23 cellular contexts compared by ENCODE assay signal in the genomic region with DNA sequence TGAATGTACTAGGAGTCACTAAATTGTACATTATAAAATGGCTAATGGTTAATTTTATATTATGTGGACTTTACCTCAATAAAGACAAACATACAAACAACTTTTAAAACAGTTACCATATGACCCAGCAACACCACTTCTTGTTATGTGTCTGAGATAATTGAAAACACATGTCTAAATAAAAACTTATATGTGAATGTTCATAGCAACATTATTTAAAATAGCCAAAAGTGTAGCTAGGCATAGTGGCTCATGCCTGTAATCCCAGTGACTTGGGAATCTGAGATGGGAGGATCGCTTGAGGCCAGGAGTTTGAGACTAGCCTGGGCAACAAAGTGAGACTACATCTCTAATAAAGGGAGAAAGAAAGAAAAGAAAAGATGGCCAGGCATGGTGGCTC. TPM values are rescaled to one million over a fixed set of nuclear protein-coding genes. Genes with fewer than 3 reads are reported as not detected.
"Had no signal": no experiment of that assay in that cellular context is flagged by ENCODE, and none has a peak within 500 bp of the region (broad histone marks: within the 10 kb centered on the region; RNA-seq: fewer than 3 reads in every experiment).

No MANE protein-coding gene starts in this region.

- H3K4me1 Mint-ChIP-seq: activated B cell treated with CpG ODN at 0.5 μM for 24 hours; activated CD4-positive, alpha-beta T cell treated with anti-CD3 and anti-CD28 coated beads, Interleukin-2, amount 10 ng/mL, durations not matched to agents 24 days and 14 days; activated naive CD4-positive, alpha-beta T cell treated with anti-CD3 and anti-CD28 coated beads, Interleukin-2, amount 10 ng/mL, durations not matched to agents 7 days and 5 days; activated naive CD8-positive, alpha-beta T cell treated with anti-CD3 and anti-CD28 coated beads for 36 hours; T-helper 17 cell had no signal

- H3K27me3 ChIP-seq: adrenal gland had no signal

- H3K9me3 ChIP-seq: adrenal gland had no signal

- ATAC-seq: activated T-cell treated with anti-CD3 and anti-CD28 coated beads, Interleukin-2, amount 50 U/mL, for 4 hours; PC-3; T-helper 17 cell had no signal

- H3K36me3 Mint-ChIP-seq: activated naive CD4-positive, alpha-beta T cell treated with anti-CD3 and anti-CD28 coated beads, Interleukin-2, amount 10 ng/mL, durations not matched to agents 7 days and 5 days had no signal

- DNase-seq: activated B cell treated with CpG ODN at 0.5 μM for 24 hours; activated CD4-positive, alpha-beta T cell treated with anti-CD3 and anti-CD28 coated beads for 1 hour; activated CD4-positive, alpha-beta T cell treated with anti-CD3 and anti-CD28 coated beads, Interleukin-2, amount 10 ng/mL, durations not matched to agents 24 days and 14 days; activated CD4-positive, alpha-beta T cell treated with anti-CD3 and anti-CD28 coated beads, Interleukin-2, amount 50 U/mL, for 48 hours; activated gamma-delta T cell treated with Interleukin-2 at 50 U/mL for 16 hours; activated naive CD4-positive, alpha-beta T cell treated with anti-CD3 and anti-CD28 coated beads, Interleukin-2, amount 10 ng/mL, durations not matched to agents 7 days and 5 days; activated naive CD8-positive, alpha-beta T cell treated with anti-CD3 and anti-CD28 coated beads for 36 hours; activated T-cell treated with anti-CD3 and anti-CD28 coated beads, Interleukin-2, amount 50 U/mL, for 4 hours; anterior cingulate cortex; Kasumi-1; KBM-7; NCI-H1105 treated with DMSO at 0.1 percent for 48 hours; NCI-H1436 treated with DMSO at 0.1 percent for 48 hours; NCI-H187 treated with DMSO at 0.1 percent for 48 hours; NCI-H2081 treated with DMSO at 0.1 percent for 48 hours; NCI-H446; NCI-H524; PC-3; SHP77; T-helper 17 cell; T-helper 9 cell had no signal

- H3K36me3 ChIP-seq: adrenal gland had no signal

- H3K27me3 Mint-ChIP-seq: T-helper 17 cell had no signal

- H3K9me3 Mint-ChIP-seq: activated naive CD4-positive, alpha-beta T cell treated with anti-CD3 and anti-CD28 coated beads, Interleukin-2, amount 10 ng/mL, durations not matched to agents 7 days and 5 days had no signal

- H3K27ac Mint-ChIP-seq: activated B cell treated with CpG ODN at 0.5 μM for 24 hours; activated CD4-positive, alpha-beta T cell treated with anti-CD3 and anti-CD28 coated beads, Interleukin-2, amount 10 ng/mL, durations not matched to agents 24 days and 14 days; activated naive CD4-positive, alpha-beta T cell treated with anti-CD3 and anti-CD28 coated beads, Interleukin-2, amount 10 ng/mL, durations not matched to agents 7 days and 5 days; activated naive CD8-positive, alpha-beta T cell treated with anti-CD3 and anti-CD28 coated beads for 36 hours; T-helper 17 cell had no signal

- H3K4me3 Mint-ChIP-seq: activated B cell treated with CpG ODN at 0.5 μM for 24 hours; activated CD4-positive, alpha-beta T cell treated with anti-CD3 and anti-CD28 coated beads, Interleukin-2, amount 10 ng/mL, durations not matched to agents 24 days and 14 days; activated naive CD4-positive, alpha-beta T cell treated with anti-CD3 and anti-CD28 coated beads, Interleukin-2, amount 10 ng/mL, durations not matched to agents 7 days and 5 days; activated naive CD8-positive, alpha-beta T cell treated with anti-CD3 and anti-CD28 coated beads for 36 hours; activated T-cell treated with anti-CD3 and anti-CD28 coated beads, Interleukin-2, amount 50 U/mL, for 4 hours; T-helper 17 cell had no signal

- H3K4me3 ChIP-seq: adrenal gland had no signal

RNA-seq across cellular contexts. Expression of gene EIF4EBP3, which starts 40.0 kb away (rescaled TPM):
- total RNA-seq: PC-3 had no signal

RNA-seq across cellular contexts. Expression of gene CD14, which starts 45.5 kb away (rescaled TPM):
- total RNA-seq: PC-3, SK-MEL-5 had no signal
